22 cellular contexts compared by ENCODE assay signal in the genomic region with DNA sequence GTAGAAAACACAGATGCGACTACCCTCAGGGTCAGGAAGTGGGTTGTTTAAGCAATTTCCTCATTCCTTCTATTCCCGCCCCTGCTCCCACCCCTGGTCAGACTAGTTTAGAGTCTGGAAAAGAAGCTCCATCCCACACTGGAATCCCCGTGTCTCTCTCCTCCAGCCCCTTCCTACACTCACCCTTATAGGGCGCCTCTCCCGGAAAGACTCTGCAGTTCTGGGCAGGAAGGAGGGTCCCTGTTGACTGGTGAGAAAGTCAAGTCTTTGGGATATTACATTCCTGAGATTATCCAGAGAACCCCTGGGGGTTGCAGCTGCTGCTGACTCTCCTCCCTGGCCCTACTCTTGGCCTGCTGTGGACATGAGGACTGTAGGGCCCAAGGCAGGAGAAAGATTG. TPM values are rescaled to one million over a fixed set of nuclear protein-coding genes. Genes with fewer than 3 reads are reported as not detected.
A peak's percentile ranks its signal among the peaks of the same experiment; 100 is the strongest.
DNase-seq lines count a peak whose midpoint lies in the region; ATAC-seq, FAIRE-seq and TF ChIP-seq lines count a peak whose summit lies in the region.
"Had no signal": no experiment of that assay in that cellular context is flagged by ENCODE, and none has a peak within 500 bp of the region (broad histone marks: within the 10 kb centered on the region; RNA-seq: fewer than 3 reads in every experiment).

No MANE protein-coding gene starts in this region.

- no peak overlapping the region for H2BK120ac ChIP-seq in H1 (replicated peaks; ENCODE audit: low read depth, low read length)
- no peak overlapping the region for H2BK120ac ChIP-seq in mesenchymal stem cell (ENCODE audit: low read depth, low read length)

- H3K36me3 ChIP-seq in H1 (ENCODE audit: control insufficient read depth in 2 of 4, insufficient read depth in 4 of 4, low read length in 3 of 4) (no peaks in the 10 kb centered on the region), mesenchymal stem cell (ENCODE audit: control insufficient read depth in 1 of 2, insufficient read depth in 2 of 2, low read depth in 1 of 2, low read length in 2 of 2) (no peaks in the 10 kb centered on the region), mucosa of descending colon (ENCODE audit: low read depth) (no peaks in the 10 kb centered on the region)
- H3K36me3 ChIP-seq: vagina had no signal

- TF ChIP-seq EP300 in H1 (IDR thresholded peaks at IDR 0.05; ENCODE audit: borderline replicate concordance in 1 of 2, low read depth in 2 of 2, low read length in 2 of 2) = no peak

- POLR2A ChIA-PET in H1 (lab: Charles Lee; ENCODE audit: partially characterized antibody) = interaction anchor here (1.6 to 2.3 kb wide), 2 partner anchors 12 to 50 kb away, joined by 3 to 7 read pairs; a partner anchor contains a TSS

- TF ChIP-seq RAD21 in H1 (IDR thresholded peaks at IDR 0.05 in 1 of 2, conservative IDR thresholded peaks at IDR 0.05 in 1 of 2; ENCODE audit: low read depth in 2 of 2, low read length in 2 of 2) = no peak

- H4K8ac ChIP-seq in H1 (ENCODE audit: extremely low read depth, insufficient read depth, low read length) = no peak overlapping the region
- no peak overlapping the region for H4K8ac ChIP-seq in mesenchymal stem cell (ENCODE audit: low read length)

- no peak overlapping the region for H2AK5ac ChIP-seq in H1 (ENCODE audit: low read depth, low read length)
- no peak overlapping the region for H2AK5ac ChIP-seq in mesenchymal stem cell (ENCODE audit: low read length, severe bottlenecking)

- peak; percentile 7 for DNase-seq in AG20443 (ENCODE audit: low spot score)
- DNase-seq in HTR-8/SVneo (ENCODE audit: insufficient read length, low spot score) = peak; percentile 11
- no peak for DNase-seq in H1 (ENCODE audit: low read depth in 1 of 2, low spot score in 2 of 2)
- no peak for DNase-seq in mesenchymal stem cell
- DNase-seq in NCI-H524 (lab: John Stamatoyannopoulos, UW) = no peak
- no peak for DNase-seq in mucosa of descending colon
- DNase-seq: ACHN; activated naive CD4-positive, alpha-beta T cell treated with Interleukin-2 at 50 U/mL for 16 hours; amygdala; CD4-positive, CD25-positive, alpha-beta regulatory T cell; DMS53; effector CD8-positive, alpha-beta T cell; kidney glomerular epithelial cell; NCI-H1105 treated with DMSO at 0.1 percent for 48 hours; NCI-H526 treated with DMSO at 0.1 percent for 48 hours; SHP77; stimulated activated CD4-positive, alpha-beta T cell treated with anti-CD3 and anti-CD28 coated beads, Interleukin-12 subunit alpha, Interleukin-12 subunit beta, amount 100 ng/mL, for 4 hours; stimulated activated CD8-positive, alpha-beta memory T cell treated with anti-CD3 and anti-CD28 coated beads, Interleukin-4, amount 100 ng/mL, for 48 hours had no signal

- H2BK5ac ChIP-seq in H1 (ENCODE audit: low read depth, low read length) = no peak overlapping the region
- peak overlapping the region; percentile 31 for H2BK5ac ChIP-seq in mesenchymal stem cell (ENCODE audit: low read depth, low read length, poor library complexity, severe bottlenecking)

- H2BK20ac ChIP-seq in H1 (ENCODE audit: low read length) = no peak overlapping the region

- H3K9me3 ChIP-seq in H1 (ENCODE audit: insufficient read depth in 2 of 2, low read depth in 1 of 2, low read length in 1 of 2) (no peaks in the 10 kb centered on the region), mesenchymal stem cell (ENCODE audit: control insufficient read depth, low read length) (peaks cover 8% of the 10 kb centered on the region), mucosa of descending colon (no peaks in the 10 kb centered on the region)
- H3K9me3 ChIP-seq: vagina had no signal

- H2BK12ac ChIP-seq in H1 (ENCODE audit: low read depth, low read length) (no peak overlapping the region), mesenchymal stem cell (ENCODE audit: low read length in 2 of 2) (no peak overlapping the region)

- H4K91ac ChIP-seq in H1 (replicated peaks; ENCODE audit: insufficient read length, low read length) (no peak overlapping the region), mesenchymal stem cell (ENCODE audit: low read length) (peak overlapping the region; percentile 75)

- H3K27ac ChIP-seq in H1 (ENCODE audit: low read depth, low read length) (no peak overlapping the region), mesenchymal stem cell (ENCODE audit: low read length, poor library complexity, severe bottlenecking) (peak overlapping the region; percentile 70)
- H3K27ac ChIP-seq: KMS-11, vagina had no signal

- intact Hi-C loops in mucosa of descending colon (cut with DNase I, micrococcal nuclease) = no loop called here

- H3K79me2 ChIP-seq in H1 (ENCODE audit: control insufficient read depth in 1 of 2, insufficient read depth in 2 of 2, low read length in 2 of 2) = no peaks in the 10 kb centered on the region

- H3K4ac ChIP-seq in H1 (replicated peaks; ENCODE audit: insufficient read length, low read depth, low read length) = no peak overlapping the region
- H3K4ac ChIP-seq in mesenchymal stem cell (ENCODE audit: low read depth in 1 of 2, low read length in 2 of 2) = no peak overlapping the region

- no peak overlapping the region for H3K56ac ChIP-seq in H1 (replicated peaks; ENCODE audit: insufficient read length, low read depth, low read length)

- H3K4me3 ChIP-seq in H1 (ENCODE audit: extremely low read depth in 1 of 4, insufficient read depth in 2 of 4, low read depth in 3 of 4, low read length in 4 of 4) (no peak overlapping the region), mesenchymal stem cell (ENCODE audit: insufficient read depth in 1 of 2, low read depth in 1 of 2, low read length in 2 of 2) (no peak overlapping the region), mucosa of descending colon (no peak overlapping the region)
- H3K4me3 ChIP-seq: vagina had no signal

- no peak overlapping the region for H3K14ac ChIP-seq in H1 (ENCODE audit: insufficient read length)
- H3K14ac ChIP-seq in mesenchymal stem cell (ENCODE audit: low read length in 2 of 2) = peak overlapping the region in 1 of 2 experiments; percentile 60

- H4K5ac ChIP-seq in H1 (ENCODE audit: insufficient read length, low read depth, low read length) = no peak overlapping the region

- H3K9ac ChIP-seq in H1 (replicated peaks in 1 of 4; ENCODE audit: extremely low read depth in 1 of 4, low read depth in 3 of 4, low read length in 3 of 4) = no peak overlapping the region
- H3K9ac ChIP-seq in mesenchymal stem cell (ENCODE audit: low read length) = no peak overlapping the region
- H3K9ac ChIP-seq: KMS-11 had no signal

- no peak overlapping the region for H2BK15ac ChIP-seq in H1 (ENCODE audit: low read length)
- H2BK15ac ChIP-seq in mesenchymal stem cell (ENCODE audit: low read depth, poor library complexity, severe bottlenecking) = no peak overlapping the region

- H3K27me3 ChIP-seq in H1 (replicated peaks in 1 of 4; ENCODE audit: control insufficient read depth in 3 of 4, extremely low read depth in 1 of 4, insufficient read depth in 3 of 4, low read length in 3 of 4) = no peaks in the 10 kb centered on the region
- H3K27me3 ChIP-seq in mesenchymal stem cell (ENCODE audit: control insufficient read depth in 1 of 2, insufficient read depth in 1 of 2, low read length in 2 of 2) = peaks cover 0 to 53% of the 10 kb centered on the region in 2 experiments
- H3K27me3 ChIP-seq: vagina had no signal

- CTCF ChIA-PET in H1 (lab: Charles Lee; ENCODE audit: partially characterized antibody) = interaction anchor here (1.4 kb wide), 1 partner anchor 12 kb away, joined by 3 read pairs; a partner anchor contains a TSS

- H3K23ac ChIP-seq in H1 (ENCODE audit: insufficient read length) (no peak overlapping the region), mesenchymal stem cell (ENCODE audit: low read length in 2 of 2) (no peak overlapping the region)

- ATAC-seq in GM21786 (IDR thresholded peaks at IDR 0.05; ENCODE audit: unreplicated experiment) = no peak
- no peak for ATAC-seq in HG03442 (IDR thresholded peaks at IDR 0.05; ENCODE audit: unreplicated experiment)
- ATAC-seq in mucosa of descending colon = no peak

- no peaks in the 10 kb centered on the region for H4K20me1 ChIP-seq in H1 (replicated peaks in 1 of 2; ENCODE audit: control insufficient read depth in 1 of 2, insufficient read depth in 2 of 2, low read length in 2 of 2)

- H3K18ac ChIP-seq in H1 (ENCODE audit: extremely low read depth, low read length) (no peak overlapping the region; the same call in 1 of the 2 replicates), mesenchymal stem cell (ENCODE audit: low read depth in 1 of 2, low read length in 2 of 2) (peak overlapping the region; percentile 21 to 62)

- no CpG with 5 or more reads among the region's 5 CpGs for WGBS in H1 (ENCODE audit: extremely low coverage in 1 of 2, insufficient coverage in 1 of 2, insufficient read length in 1 of 2, insufficient replicate concordance in 2 of 2, low coverage in 1 of 2, low lambda C conversion rate in 2 of 2, missing lambda C conversion rate in 1 of 2), 2 experiments
- WGBS in mesenchymal stem cell = 20% methylated on average over 3 of the region's 5 CpGs

- H3K4me1 ChIP-seq in H1 (replicated peaks in 1 of 4; ENCODE audit: control insufficient read depth in 3 of 4, insufficient read depth in 4 of 4, low read length in 3 of 4) (peaks cover 0 to 5% (median under 1%) of the 10 kb centered on the region in 4 experiments; a peak in 3 of 7 replicates), mesenchymal stem cell (ENCODE audit: control insufficient read depth, insufficient read depth, low read depth, low read length) (peaks cover 11% of the 10 kb centered on the region), mucosa of descending colon (ENCODE audit: low read depth) (no peaks in the 10 kb centered on the region)
- H3K4me1 ChIP-seq: vagina had no signal

- FAIRE-seq in HTR-8/SVneo (lab: Jason Lieb, UNC) = no peak
- peak; percentile 13 for FAIRE-seq in H1 (lab: Jason Lieb, UNC)

- TF ChIP-seq CTCF in H1 (IDR thresholded peaks at IDR 0.05; ENCODE audit: control extremely low read depth in 1 of 3, insufficient read depth in 1 of 3, low read depth in 1 of 3, low read length in 3 of 3) (no peak), mucosa of descending colon (IDR thresholded peaks at IDR 0.05) (no peak)

- H3K79me1 ChIP-seq in H1 (ENCODE audit: low read depth, low read length) (no peaks in the 10 kb centered on the region), mesenchymal stem cell (replicated peaks; ENCODE audit: low read length, poor library complexity, severe bottlenecking) (no peaks in the 10 kb centered on the region)

- H3K23me2 ChIP-seq in H1 (ENCODE audit: low read depth, low read length) = 0 out of 2 replicates have a peak, but pooled peaks cover 2% of the 10 kb centered on the region

- no peak overlapping the region for H2AFZ ChIP-seq in H1 (ENCODE audit: low read length)
- no peak overlapping the region for H2AFZ ChIP-seq in mesenchymal stem cell (ENCODE audit: low read depth, low read length)

- H3K4me2 ChIP-seq in H1 (ENCODE audit: insufficient read depth in 1 of 2, low read depth in 2 of 2, low read length in 2 of 2) = no peak overlapping the region
- H3K4me2 ChIP-seq in mesenchymal stem cell (ENCODE audit: low read length, poor library complexity, severe bottlenecking) = no peak overlapping the region
- H3K4me2 ChIP-seq: KMS-11 had no signal

- no peak for TF ChIP-seq POLR2A in H1 (IDR thresholded peaks at IDR 0.05; ENCODE audit: control extremely low read depth in 1 of 2, low read depth in 2 of 2, low read length in 2 of 2)

RNA-seq across cellular contexts. Expression of a gene that starts 11.9 kb away (rescaled TPM):
- total RNA-seq in H1 (2021; fragmentation: NEBNext Ultra II Directional; extraction: Animal tissue kit (Norgen Biotek cat#: 25700)) = 3.0 and 3.8 TPM in 2 replicates
- 1.8 and 2.8 TPM in 2 replicates for polyA plus RNA-seq in H1 (2011; rRNA removed)
- polyA plus RNA-seq in H1 (2011; cell fraction: cytosol; rRNA removed) = 2.4 TPM
- polyA plus RNA-seq in H1 (2011; cell fraction: nucleus; rRNA removed) = 4.4 TPM
- 1.5 to 2.0 TPM (median 1.7 TPM) in 4 replicates for polyA plus RNA-seq in H1 (2012, experiment 1 of 2)
- 1.8 TPM for polyA plus RNA-seq in H1 (2012, experiment 2 of 2)
- 2.2 TPM for polyA plus RNA-seq in H1 (2013, experiment 1 of 2)
- 2.2 TPM for polyA plus RNA-seq in H1 (2013, experiment 2 of 2)
- 2.3 and 3.0 TPM in 2 replicates for polyA minus RNA-seq in H1 (2011; rRNA and poly(A)+ RNA removed)
- 2.6 TPM for polyA minus RNA-seq in H1 (2011; cell fraction: cytosol; rRNA and poly(A)+ RNA removed)
- polyA minus RNA-seq in H1 (2011; cell fraction: nucleus; rRNA and poly(A)+ RNA removed) = 2.9 TPM
- 0.19 TPM for polyA plus RNA-seq in mesenchymal stem cell (2013, experiment 1 of 2)
- 0.18 TPM for polyA plus RNA-seq in mesenchymal stem cell (2013, experiment 2 of 2)
- total RNA-seq in mucosa of descending colon = 1 to 10 TPM; 1.2 to 5.5 (median 4.5) TPM

Comparison
In these comparisons a context has a peak if more than half of its experiments do, and no peak if none do; other contexts are left out.
1. DNase-seq: peak in AG20443 (single experiment) and HTR-8/SVneo (single experiment); none in H1 (0 of 2), mesenchymal stem cell (single experiment), NCI-H524 (0 of 2) and mucosa of descending colon (0 of 3).